In the genomic region with DNA sequence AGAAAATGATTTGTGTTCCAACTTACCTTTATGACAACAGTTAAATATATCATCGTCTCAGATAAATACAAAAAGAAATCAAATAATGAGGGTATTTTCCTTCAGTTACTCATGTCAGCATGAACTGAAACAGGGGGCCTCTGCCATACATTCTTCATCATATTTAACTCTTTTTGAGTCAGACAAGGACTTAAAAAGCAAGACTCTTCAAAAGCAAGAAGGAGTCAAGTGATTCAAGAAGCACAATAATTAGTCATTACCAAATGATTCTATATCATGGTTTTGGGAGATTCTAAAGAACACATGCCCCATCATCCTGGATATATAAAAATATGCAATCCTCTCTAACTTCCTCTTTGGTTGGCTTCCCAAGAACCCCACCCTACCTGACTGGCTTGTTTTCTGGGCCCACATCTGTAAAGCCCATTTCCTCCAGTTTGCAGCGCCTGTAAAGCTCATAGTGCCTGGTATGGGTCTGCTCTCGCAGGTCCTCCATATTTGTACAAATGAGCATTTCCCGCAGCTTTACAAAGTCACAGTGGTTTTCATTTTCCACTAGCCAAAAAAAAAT, we compare ENCODE assay signal across 20 cellular contexts. TPM values are rescaled to one million over a fixed set of nuclear protein-coding genes. Genes with fewer than 3 reads are reported as not detected.
"Had no signal": no experiment of that assay in that cellular context is flagged by ENCODE, and none has a peak within 500 bp of the region (broad histone marks: within the 10 kb centered on the region; RNA-seq: fewer than 3 reads in every experiment).

No MANE protein-coding gene starts in this region.

- ATAC-seq: gastroesophageal sphincter; naive thymus-derived CD4-positive, alpha-beta T cell; pancreas; sciatic nerve; WTC11 had no signal

- H3K4me3 ChIP-seq: dorsolateral prefrontal cortex, gastroesophageal sphincter, heart left ventricle, pancreas, smooth muscle cell, thoracic aorta, upper lobe of left lung had no signal

- H3K36me3 ChIP-seq: pancreas had no signal

- H3K9me3 Mint-ChIP-seq: activated T-helper 1 cell treated with anti-CD3 and anti-CD28 coated beads, Interleukin-12 subunit alpha, Interleukin-12 subunit beta, Interleukin-2, Interleukin-4 antibody, amounts not matched to agents 30 ng/mL and 10 ng/mL and 1 ng/mL, durations not matched to agents 14 hours and 24 hours and 36 hours; immature natural killer cell; T-helper 2 cell treated with Interferon-gamma antibody and Interleukin-4, amounts not matched to agents 5 μg/mL and 100 μg/mL, for 36 hours; WTC11 had no signal

- H3K27ac ChIP-seq: dorsolateral prefrontal cortex, gastroesophageal sphincter, pancreas, thoracic aorta had no signal

- H3K4me2 ChIP-seq: smooth muscle cell had no signal

- H3K4me1 ChIP-seq: gastroesophageal sphincter, upper lobe of left lung had no signal

- H3K4me3 Mint-ChIP-seq: activated naive CD8-positive, alpha-beta T cell; activated T-helper 1 cell treated with anti-CD3 and anti-CD28 coated beads, Interleukin-12 subunit alpha, Interleukin-12 subunit beta, Interleukin-2, Interleukin-4 antibody, amounts not matched to agents 30 ng/mL and 10 ng/mL and 1 ng/mL, durations not matched to agents 14 hours and 24 hours and 36 hours; immature natural killer cell; naive thymus-derived CD4-positive, alpha-beta T cell; T-helper 2 cell treated with Interferon-gamma antibody and Interleukin-4, amounts not matched to agents 5 μg/mL and 100 μg/mL, for 36 hours; WTC11 had no signal

- H3K27ac Mint-ChIP-seq: activated naive CD8-positive, alpha-beta T cell; activated T-helper 1 cell treated with anti-CD3 and anti-CD28 coated beads, Interleukin-12 subunit alpha, Interleukin-12 subunit beta, Interleukin-2, Interleukin-4 antibody, amounts not matched to agents 30 ng/mL and 10 ng/mL and 1 ng/mL, durations not matched to agents 14 hours and 24 hours and 36 hours; immature natural killer cell; naive thymus-derived CD4-positive, alpha-beta T cell; T-helper 2 cell treated with Interferon-gamma antibody and Interleukin-4, amounts not matched to agents 5 μg/mL and 100 μg/mL, for 36 hours; WTC11 had no signal

- H3K36me3 Mint-ChIP-seq: activated naive CD8-positive, alpha-beta T cell; immature natural killer cell had no signal

- H3K27me3 Mint-ChIP-seq: activated naive CD8-positive, alpha-beta T cell had no signal

- H3K27me3 ChIP-seq: dorsolateral prefrontal cortex, gastroesophageal sphincter, heart left ventricle, pancreas, upper lobe of left lung had no signal

- H3K9me3 ChIP-seq: gastroesophageal sphincter, heart left ventricle, pancreas, thoracic aorta, upper lobe of left lung had no signal

- DNase-seq: activated CD4-positive, alpha-beta T cell treated with anti-CD3 and anti-CD28 coated beads for 48 hours; activated CD8-positive, alpha-beta memory T cell treated with anti-CD3 and anti-CD28 coated beads, Interleukin-2, amount 50 U/mL, for 4 hours; dorsolateral prefrontal cortex; erythroblast; immature natural killer cell; kidney glomerular epithelial cell; mesenchymal stem cell; naive thymus-derived CD4-positive, alpha-beta T cell; pancreas; stimulated activated CD4-positive, alpha-beta T cell treated with anti-CD3 and anti-CD28 coated beads, Interleukin-4, amount 100 ng/mL, for 1 hour; upper lobe of left lung had no signal

- H3K4me1 Mint-ChIP-seq: immature natural killer cell, WTC11 had no signal

RNA-seq across cellular contexts. Expression of a gene that starts 49.7 kb away (rescaled TPM):
- polyA plus RNA-seq: immature natural killer cell had no signal
